8 cellular contexts compared by ENCODE assay signal in genomic region chrX:17859609-17860178, GRCh38. TPM values are rescaled to one million over a fixed set of nuclear protein-coding genes. Genes with fewer than 3 reads are reported as not detected.
DNase-seq lines count a peak whose midpoint lies in the region; ATAC-seq and TF ChIP-seq lines count a peak whose summit lies in the region.

No MANE protein-coding gene starts in this region.

- peaks cover 0 to 3% (median 0%) of the 10 kb centered on the region in 5 experiments for H3K9me3 Mint-ChIP-seq in brain

- ATAC-seq in mucosa of descending colon (peak; percentile 62), HG03025 (IDR thresholded peaks at IDR 0.05; ENCODE audit: low FRiP score, unreplicated experiment) (no peak)

- H3K4me3 ChIP-seq in cardiac muscle cell: peak overlapping the region; percentile 32
- no peak overlapping the region for H3K4me3 ChIP-seq in mucosa of descending colon
- H3K4me3 ChIP-seq in urinary bladder (ENCODE audit: low read depth, low read length): peak overlapping the region; percentile 67

- H3K9me3 ChIP-seq in cardiac muscle cell (ENCODE audit: low read depth) (no peaks in the 10 kb centered on the region), mucosa of descending colon (no peaks in the 10 kb centered on the region)

- peak overlapping the region; percentile 68 to 84 (median 80) for H3K27ac Mint-ChIP-seq in brain

- intact Hi-C loops in cardiac septum (cut with DNase I) (loop anchor here (5.0 kb wide), 1 partner anchor 47 kb away; no protein-coding TSS in a partner anchor), mucosa of descending colon (cut with DNase I, micrococcal nuclease) (no loop called here)

- peak overlapping the region; percentile 87 to 95 (median 90) for H3K4me3 Mint-ChIP-seq in brain

- H3K27ac ChIP-seq in cardiac muscle cell: no peak overlapping the region
- H3K27ac ChIP-seq in urinary bladder (ENCODE audit: low read depth): peak overlapping the region; percentile 40

- WGBS in urinary bladder: under 1% methylated on average over 23 of the region's 23 CpGs

- peaks cover 12% of the 10 kb centered on the region for H3K4me1 Mint-ChIP-seq in brain

- no peaks in the 10 kb centered on the region for H3K36me3 Mint-ChIP-seq in brain

- H3K4me1 ChIP-seq in cardiac muscle cell (ENCODE audit: low read depth) (no peaks in the 10 kb centered on the region), mucosa of descending colon (ENCODE audit: low read depth) (no peaks in the 10 kb centered on the region), urinary bladder (ENCODE audit: insufficient read depth) (peaks cover 1% of the 10 kb centered on the region)

- H3K27me3 Mint-ChIP-seq in brain: peaks cover 66% of the 10 kb centered on the region

- H3K36me3 ChIP-seq in cardiac muscle cell (no peaks in the 10 kb centered on the region), mucosa of descending colon (ENCODE audit: low read depth) (no peaks in the 10 kb centered on the region), urinary bladder (ENCODE audit: insufficient read depth) (no peaks in the 10 kb centered on the region)

- no peak for DNase-seq in cardiac muscle cell (ENCODE audit: low read depth in 1 of 2, low spot score in 1 of 2)
- no peak for DNase-seq in cardiac septum (ENCODE audit: low spot score)
- peak in 2 of 3 donors; percentile 46 to 47 for DNase-seq in mucosa of descending colon
- no peak for DNase-seq in SIG-M5 (lab: John Stamatoyannopoulos, UW)
- DNase-seq in NCI-H446 (lab: John Stamatoyannopoulos, UW): no peak

- peaks cover 80% of the 10 kb centered on the region for H3K27me3 ChIP-seq in cardiac muscle cell

- TF ChIP-seq CTCF in cardiac muscle cell (IDR thresholded peaks at IDR 0.05; ENCODE audit: low read depth, low read length) (no peak), brain (conservative IDR thresholded peaks at IDR 0.05) (no peak), mucosa of descending colon (IDR thresholded peaks at IDR 0.05) (no peak)

RNA-seq across cellular contexts. Expression of gene RAI2, which starts 1.4 kb away (rescaled TPM):
- total RNA-seq in cardiac muscle cell: 1.1 and 1.3 TPM in 2 replicates
- polyA plus RNA-seq in cardiac muscle cell: 3.4 and 4.3 TPM in 2 replicates
- 37.5 TPM for total RNA-seq in cardiac septum
- polyA plus RNA-seq in brain (ENCODE audit: insufficient read depth, low read depth, low replicate concordance): 12.0 TPM
- 10 to 100 TPM in 1 of 3 donors, 1 to 10 TPM in 2; 3.6 to 20.7 (median 4.7) TPM for total RNA-seq in mucosa of descending colon
- 4.7 TPM for total RNA-seq in urinary bladder
- 54.3 TPM for polyA plus RNA-seq in urinary bladder

Comparison
In these comparisons a context has a peak if more than half of its experiments do, and no peak if none do; other contexts are left out.
1. DNase-seq: peak in mucosa of descending colon (2 of 3); none in cardiac muscle cell (0 of 2), cardiac septum (single experiment), SIG-M5 (single experiment) and NCI-H446 (0 of 2).